17 cellular contexts compared by ENCODE assay signal in genomic region chr11:88439356-88439755, GRCh38.
A peak's percentile ranks its signal among the peaks of the same experiment; 100 is the strongest.
DNase-seq lines count a peak whose midpoint lies in the region; ATAC-seq and TF ChIP-seq lines count a peak whose summit lies in the region.
"Had no signal": no experiment of that assay in that cellular context is flagged by ENCODE, and none has a peak within 500 bp of the region (broad histone marks: within the 10 kb centered on the region; RNA-seq: fewer than 3 reads in every experiment).

No MANE protein-coding gene starts in this region.

- H3K9me3 ChIP-seq in mammary epithelial cell (replicated peaks; ENCODE audit: insufficient read depth, low read length): no peaks in the 10 kb centered on the region
- no peaks in the 10 kb centered on the region for H3K9me3 ChIP-seq in breast epithelium
- H3K9me3 ChIP-seq in gastrocnemius medialis: no peaks in the 10 kb centered on the region
- no peaks in the 10 kb centered on the region for H3K9me3 ChIP-seq in BE2C

- 48% methylated on average over 3 of the region's 3 CpGs for WGBS in mammary epithelial cell (ENCODE audit: low coverage, missing lambda C conversion rate)

- CTCF ChIA-PET in mammary epithelial cell (lab: Charles Lee; ENCODE audit: low non-redundant PET): no interaction called here

- BruUV-seq in mammary epithelial cell (replicated peaks; lab: Mats Ljungman, UMichigan): no TSS peak

- in situ Hi-C loops in mammary epithelial cell (cut with MboI; ENCODE audit: low sequenced_read_pairs in 2 of 2) (no loop called here), gastrocnemius medialis (cut with MboI; ENCODE audit: low sequenced_read_pairs in 4 of 4) (no loop called here)

- H3K9ac ChIP-seq in mammary epithelial cell (ENCODE audit: insufficient read depth, low read length): no peak overlapping the region
- H3K9ac ChIP-seq: BLaER1 had no signal

- peaks cover 18% of the 10 kb centered on the region for H3K9me3 Mint-ChIP-seq in mesothelial cell of epicardium

- DNase-seq in mammary epithelial cell: peak; percentile 67
- DNase-seq in breast epithelium (ENCODE audit: low spot score in 2 of 2): no peak
- DNase-seq in epithelial cell of esophagus (ENCODE audit: low read depth): peak; percentile 92
- DNase-seq in mesothelial cell of epicardium (ENCODE audit: low spot score in 2 of 2, unreplicated experiment in 2 of 2): no peak
- DNase-seq in gastrocnemius medialis: no peak
- DNase-seq in BE2C: no peak
- DNase-seq: AML-193; CD4-positive, alpha-beta memory T cell; DMS153; DMS79; GF-D8; H9 had no signal

- TF ChIP-seq CTCF in mammary epithelial cell (conservative IDR thresholded peaks at IDR 0.05 in 1 of 2, IDR thresholded peaks at IDR 0.05 in 1 of 2; ENCODE audit: extremely low read depth in 1 of 2, insufficient read depth in 1 of 2, low read depth in 1 of 2, low read length in 2 of 2): no peak
- TF ChIP-seq CTCF in breast epithelium (IDR thresholded peaks at IDR 0.05): no peak
- no peak for TF ChIP-seq CTCF in epithelial cell of esophagus (IDR thresholded peaks at IDR 0.05; ENCODE audit: insufficient read depth, low read depth, low read length, missing control alignments)
- TF ChIP-seq CTCF in mesothelial cell of epicardium (IDR thresholded peaks at IDR 0.05; ENCODE audit: unreplicated experiment): no peak
- TF ChIP-seq CTCF in gastrocnemius medialis (IDR thresholded peaks at IDR 0.05 in 4 of 5, conservative IDR thresholded peaks at IDR 0.05 in 1 of 5): no peak
- TF ChIP-seq CTCF in BE2C (IDR thresholded peaks at IDR 0.05; ENCODE audit: low read depth, low read length): no peak

- no peak overlapping the region for H3K4me3 Mint-ChIP-seq in mesothelial cell of epicardium
- H3K4me3 Mint-ChIP-seq: CD14-positive monocyte; CD4-positive, alpha-beta memory T cell; H9 had no signal

- H2AFZ ChIP-seq in mammary epithelial cell (ENCODE audit: low read depth, low read length): no peak overlapping the region

- peaks cover 12% of the 10 kb centered on the region for H3K4me1 Mint-ChIP-seq in mesothelial cell of epicardium

- peak overlapping the region; percentile 20 for H3K4me2 ChIP-seq in mammary epithelial cell (ENCODE audit: insufficient read depth, low read depth, low read length)
- H3K4me2 ChIP-seq: A549, BLaER1 had no signal

- no peaks in the 10 kb centered on the region for H3K36me3 ChIP-seq in mammary epithelial cell (ENCODE audit: insufficient read depth, low read length)
- H3K36me3 ChIP-seq in breast epithelium: no peaks in the 10 kb centered on the region
- H3K36me3 ChIP-seq in gastrocnemius medialis: no peaks in the 10 kb centered on the region
- H3K36me3 ChIP-seq in BE2C: no peaks in the 10 kb centered on the region
- H3K36me3 ChIP-seq: BLaER1 had no signal

- H3K4me3 ChIP-seq in mammary epithelial cell (replicated peaks in 1 of 3; ENCODE audit: insufficient read depth in 1 of 3, low read depth in 2 of 3, low read length in 3 of 3): no peak overlapping the region
- H3K4me3 ChIP-seq in breast epithelium: no peak overlapping the region
- H3K4me3 ChIP-seq in epithelial cell of esophagus (ENCODE audit: low read length): no peak overlapping the region
- no peak overlapping the region for H3K4me3 ChIP-seq in gastrocnemius medialis
- H3K4me3 ChIP-seq in BE2C (ENCODE audit: low read depth, low read length): no peak overlapping the region
- H3K4me3 ChIP-seq: A549, BLaER1 had no signal

- no peaks in the 10 kb centered on the region for H4K20me1 ChIP-seq in mammary epithelial cell (ENCODE audit: insufficient read depth, low read length)
- H4K20me1 ChIP-seq: BLaER1 had no signal

- ATAC-seq in gastrocnemius medialis (no peak), GM21619 (IDR thresholded peaks at IDR 0.05; ENCODE audit: unreplicated experiment) (no peak)
- ATAC-seq: A549 had no signal

- H3K27ac ChIP-seq in mammary epithelial cell (ENCODE audit: insufficient read depth, low read depth, low read length) (no peak overlapping the region), breast epithelium (no peak overlapping the region), gastrocnemius medialis (no peak overlapping the region)
- H3K27ac ChIP-seq: 22Rv1, A549, BLaER1 had no signal

- H3K36me3 Mint-ChIP-seq in mesothelial cell of epicardium: peaks cover 5% of the 10 kb centered on the region
- H3K36me3 Mint-ChIP-seq: CD14-positive monocyte had no signal

- H3K27me3 ChIP-seq in mammary epithelial cell (ENCODE audit: insufficient read depth, low read length) (no peaks in the 10 kb centered on the region), breast epithelium (no peaks in the 10 kb centered on the region), gastrocnemius medialis (no peaks in the 10 kb centered on the region), BE2C (no peaks in the 10 kb centered on the region)
- H3K27me3 ChIP-seq: BLaER1 had no signal

- dilution Hi-C loops in mammary epithelial cell (cut with HindIII; ENCODE audit: low sequenced_read_pairs): no loop called here

- peaks cover 10% of the 10 kb centered on the region for H3K4me1 ChIP-seq in mammary epithelial cell (ENCODE audit: insufficient read depth, low read length)
- no peaks in the 10 kb centered on the region for H3K4me1 ChIP-seq in breast epithelium
- no peaks in the 10 kb centered on the region for H3K4me1 ChIP-seq in gastrocnemius medialis
- no peaks in the 10 kb centered on the region for H3K4me1 ChIP-seq in BE2C
- H3K4me1 ChIP-seq: A549, BLaER1 had no signal

- H3K27ac Mint-ChIP-seq in mesothelial cell of epicardium: peak overlapping the region; percentile 19
- H3K27ac Mint-ChIP-seq: CD4-positive, alpha-beta memory T cell; H9 had no signal

- intact Hi-C loops in mammary epithelial cell (cut with micrococcal nuclease) (no loop called here), breast epithelium (cut with DNase I; ENCODE audit: low total_unique reads) (no loop called here), gastrocnemius medialis (cut with DNase I; ENCODE audit: low total_unique reads) (no loop called here)

- no peaks in the 10 kb centered on the region for H3K79me2 ChIP-seq in mammary epithelial cell (ENCODE audit: insufficient read depth, low read length)

- no peaks in the 10 kb centered on the region for H3K27me3 Mint-ChIP-seq in mesothelial cell of epicardium (ENCODE audit: low read depth)
- H3K27me3 Mint-ChIP-seq: CD4-positive, alpha-beta memory T cell had no signal

- TF ChIP-seq POLR2A in breast epithelium (IDR thresholded peaks at IDR 0.05) (no peak), gastrocnemius medialis (IDR thresholded peaks at IDR 0.05) (no peak)

Comparison
In these comparisons a context has a peak if more than half of its experiments do, and no peak if none do; other contexts are left out.
1. DNase-seq: peak in mammary epithelial cell (single experiment) and epithelial cell of esophagus (single experiment); none in breast epithelium (0 of 2), mesothelial cell of epicardium (0 of 2), gastrocnemius medialis (0 of 2) and BE2C (single experiment).